Comparison of ENCODE assay signal across 8 cellular contexts in genomic region chr6:44096615-44097014, GRCh38. TPM values are rescaled to one million over a fixed set of nuclear protein-coding genes. Genes with fewer than 3 reads are reported as not detected.
DNase-seq lines count a peak whose midpoint lies in the region; ATAC-seq lines count a peak whose summit lies in the region.

No MANE protein-coding gene starts in this region.

- no peak overlapping the region for H3K4ac ChIP-seq in mesenchymal stem cell (ENCODE audit: low read depth in 1 of 2, low read length in 2 of 2)

- H2AK5ac ChIP-seq in mesenchymal stem cell (ENCODE audit: low read length, severe bottlenecking): no peak overlapping the region

- no peak overlapping the region for H3K4me2 ChIP-seq in mesenchymal stem cell (ENCODE audit: low read length, poor library complexity, severe bottlenecking)

- no peak overlapping the region for H3K4me3 ChIP-seq in mesenchymal stem cell (ENCODE audit: insufficient read depth in 1 of 2, low read depth in 1 of 2, low read length in 2 of 2)

- H3K23ac ChIP-seq in mesenchymal stem cell (ENCODE audit: low read length in 2 of 2): no peak overlapping the region

- no peak overlapping the region for H2BK5ac ChIP-seq in mesenchymal stem cell (ENCODE audit: low read depth, low read length, poor library complexity, severe bottlenecking)

- H2AFZ ChIP-seq in mesenchymal stem cell (ENCODE audit: low read depth, low read length): no peak overlapping the region

- WGBS in mesenchymal stem cell: 51% methylated on average over 3 of the region's 3 CpGs

- DNase-seq in EH (ENCODE audit: low read depth): peak; percentile 78
- peak; percentile 86 for DNase-seq in NCI-H510A treated with DMSO at 0.1 percent for 48 hours (lab: John Stamatoyannopoulos, UW)
- DNase-seq in activated CD4-positive, alpha-beta T cell treated with anti-CD3 and anti-CD28 coated beads, Interleukin-2, amount 50 U/mL, for 48 hours: peak; percentile 77 to 82
- DNase-seq in dermis microvascular lymphatic vessel endothelial cell (ENCODE audit: low read depth in 2 of 2): peak; percentile 70 to 75
- peak; percentile 71 for DNase-seq in mesenchymal stem cell
- peak; percentile 43 to 62 for DNase-seq in stimulated activated CD8-positive, alpha-beta memory T cell treated with anti-CD3 and anti-CD28 coated beads, Interleukin-2, amount 100 ng/mL, for 1 hour (ENCODE audit: low read depth in 2 of 2)

- H3K4me1 ChIP-seq in mesenchymal stem cell (ENCODE audit: control insufficient read depth, insufficient read depth, low read depth, low read length): peaks cover 16% of the 10 kb centered on the region

- no peak overlapping the region for H2BK12ac ChIP-seq in mesenchymal stem cell (ENCODE audit: low read length in 2 of 2)

- H3K18ac ChIP-seq in mesenchymal stem cell (ENCODE audit: low read depth in 1 of 2, low read length in 2 of 2): no peak overlapping the region

- ATAC-seq in HG02798 (IDR thresholded peaks at IDR 0.05; ENCODE audit: poor library complexity, unreplicated experiment): peak; percentile 63
- no peak for ATAC-seq in HG03135 (IDR thresholded peaks at IDR 0.05; ENCODE audit: unreplicated experiment)

- H3K9me3 ChIP-seq in mesenchymal stem cell (ENCODE audit: control insufficient read depth, low read length): no peaks in the 10 kb centered on the region

- H3K79me1 ChIP-seq in mesenchymal stem cell (replicated peaks; ENCODE audit: low read length, poor library complexity, severe bottlenecking): peaks cover 34% of the 10 kb centered on the region

- H3K27me3 ChIP-seq in mesenchymal stem cell (ENCODE audit: control insufficient read depth in 1 of 2, insufficient read depth in 1 of 2, low read length in 2 of 2): no peaks in the 10 kb centered on the region

- no peak overlapping the region for H4K91ac ChIP-seq in mesenchymal stem cell (ENCODE audit: low read length)

- H4K8ac ChIP-seq in mesenchymal stem cell (ENCODE audit: low read length): peak overlapping the region; percentile 53

- no peak overlapping the region for H2BK120ac ChIP-seq in mesenchymal stem cell (ENCODE audit: low read depth, low read length)

- H3K14ac ChIP-seq in mesenchymal stem cell (ENCODE audit: low read length in 2 of 2): no peak overlapping the region

- no peak overlapping the region for H3K27ac ChIP-seq in mesenchymal stem cell (ENCODE audit: low read length, poor library complexity, severe bottlenecking)

- H3K9ac ChIP-seq in mesenchymal stem cell (ENCODE audit: low read length): no peak overlapping the region

- H2BK15ac ChIP-seq in mesenchymal stem cell (ENCODE audit: low read depth, poor library complexity, severe bottlenecking): no peak overlapping the region

- H3K36me3 ChIP-seq in mesenchymal stem cell (ENCODE audit: control insufficient read depth in 1 of 2, insufficient read depth in 2 of 2, low read depth in 1 of 2, low read length in 2 of 2): peaks cover 33 to 40% of the 10 kb centered on the region in 2 experiments

RNA-seq across cellular contexts. Expression of gene MRPL14, which starts 30.6 kb away (rescaled TPM):
- 52.6 and 57.9 TPM in 2 replicates for total RNA-seq in dermis microvascular lymphatic vessel endothelial cell
- 59.8 TPM for polyA plus RNA-seq in mesenchymal stem cell (2013, experiment 1 of 2)
- 63.5 TPM for polyA plus RNA-seq in mesenchymal stem cell (2013, experiment 2 of 2)

RNA-seq across cellular contexts. Expression of gene TMEM63B, which starts 30.7 kb away (rescaled TPM):
- 10.5 and 21.7 TPM in 2 replicates for total RNA-seq in dermis microvascular lymphatic vessel endothelial cell
- 28.7 TPM for polyA plus RNA-seq in mesenchymal stem cell (2013, experiment 1 of 2)
- 27.8 TPM for polyA plus RNA-seq in mesenchymal stem cell (2013, experiment 2 of 2)
